In genomic region chr3:50321146-50321843, GRCh38 we compare ENCODE assay signal across 8 cellular contexts. TPM values are rescaled to one million over a fixed set of nuclear protein-coding genes. Genes with fewer than 3 reads are reported as not detected.
DNase-seq lines count a peak whose midpoint lies in the region; ATAC-seq and TF ChIP-seq lines count a peak whose summit lies in the region.

No MANE protein-coding gene starts in this region.

- H3K27me3 ChIP-seq in vagina, result no peaks in the 10 kb centered on the region

- TF ChIP-seq CTCF in GM13977 (IDR thresholded peaks at IDR 0.05; ENCODE audit: extremely low read depth, insufficient read depth, missing control alignments), result peak; percentile 4
- TF ChIP-seq CTCF in vagina (IDR thresholded peaks at IDR 0.05), result peak in 1 of 3 experiments; percentile 39

- intact Hi-C loops in vagina (cut with DNase I), result loop anchor here (5.0 kb wide), 1 partner anchor 64 kb away; no protein-coding TSS in a partner anchor

- peak; percentile 93 for DNase-seq in GM13977 (ENCODE audit: low spot score)
- DNase-seq in NCI-H146 (lab: John Stamatoyannopoulos, UW), result peak; percentile 78
- peak; percentile 58 to 89 (median 71) for DNase-seq in T-helper 2 cell
- DNase-seq in anterior cingulate cortex (lab: John Stamatoyannopoulos, UW), result peak; percentile 52 to 96 (median 89)
- peak; percentile 96 for DNase-seq in hepatic stellate cell (ENCODE audit: low spot score)
- peak; percentile 70 for DNase-seq in renal cortical epithelial cell (ENCODE audit: low read depth)
- DNase-seq in vagina (ENCODE audit: extremely low spot score in 2 of 2), result no peak

- peak overlapping the region; percentile 72 to 97 for H3K4me3 ChIP-seq in vagina

- in situ Hi-C loops in GM13977 (cut with MboI; ENCODE audit: low pct_unique_long_range_greater_than_20kb, low sequenced_read_pairs, unreplicated experiment), result no loop called here

- H3K27ac ChIP-seq in vagina, result peak overlapping the region; percentile 90

- no peak for TF ChIP-seq POLR2A in vagina (IDR thresholded peaks at IDR 0.05)

- H3K4me1 ChIP-seq in vagina, result peaks cover 61% of the 10 kb centered on the region

- ATAC-seq in HG02763 (IDR thresholded peaks at IDR 0.05; ENCODE audit: unreplicated experiment), result peak; percentile 82

- no peaks in the 10 kb centered on the region for H3K9me3 ChIP-seq in vagina

- H3K36me3 ChIP-seq in vagina, result peaks cover 0 to 20% of the 10 kb centered on the region in 2 donors

RNA-seq across cellular contexts. Expression of gene HYAL2, which starts 1.2 kb away (rescaled TPM):
- total RNA-seq in renal cortical epithelial cell (82.3 and 127 TPM in 2 replicates), vagina (173 TPM)

RNA-seq across cellular contexts. Expression of gene TUSC2, which starts 6.7 kb away (rescaled TPM):
- 16.0 and 21.2 TPM in 2 replicates for total RNA-seq in renal cortical epithelial cell
- total RNA-seq in vagina, result 11.8 TPM

RNA-seq across cellular contexts. Expression of gene HYAL1, which starts 17.9 kb away (rescaled TPM):
- total RNA-seq in renal cortical epithelial cell (7.3 and 22.8 TPM in 2 replicates), vagina (17.7 TPM)

RNA-seq across cellular contexts. Expression of gene RASSF1, which starts 19.3 kb away (rescaled TPM):
- 14.4 and 17.8 TPM in 2 replicates for total RNA-seq in renal cortical epithelial cell
- total RNA-seq in vagina, result 69.0 TPM

RNA-seq across cellular contexts. Expression of gene HYAL3, which starts 22.1 kb away (rescaled TPM):
- total RNA-seq in renal cortical epithelial cell (13.5 and 15.1 TPM in 2 replicates), vagina (8.1 TPM)

Comparison
In these comparisons a context has a peak if more than half of its experiments do, and no peak if none do; other contexts are left out.
1. DNase-seq: peak in GM13977 (single experiment), NCI-H146 (single experiment), T-helper 2 cell (5 of 5), anterior cingulate cortex (58 of 58), hepatic stellate cell (single experiment) and renal cortical epithelial cell (single experiment); none in vagina (0 of 2).